In genomic region chr19:7897289-7897688, GRCh38 we compare ENCODE assay signal across 1 cellular context.
TF ChIP-seq lines count a peak whose summit lies in the region.

No MANE protein-coding gene starts in this region.

TF ChIP-seq in HepG2, 621 proteins besides CTCF, POLR2A, EP300 and RAD21 (continued from another document and continues in another):
- TF ChIP-seq, protein P1, sequence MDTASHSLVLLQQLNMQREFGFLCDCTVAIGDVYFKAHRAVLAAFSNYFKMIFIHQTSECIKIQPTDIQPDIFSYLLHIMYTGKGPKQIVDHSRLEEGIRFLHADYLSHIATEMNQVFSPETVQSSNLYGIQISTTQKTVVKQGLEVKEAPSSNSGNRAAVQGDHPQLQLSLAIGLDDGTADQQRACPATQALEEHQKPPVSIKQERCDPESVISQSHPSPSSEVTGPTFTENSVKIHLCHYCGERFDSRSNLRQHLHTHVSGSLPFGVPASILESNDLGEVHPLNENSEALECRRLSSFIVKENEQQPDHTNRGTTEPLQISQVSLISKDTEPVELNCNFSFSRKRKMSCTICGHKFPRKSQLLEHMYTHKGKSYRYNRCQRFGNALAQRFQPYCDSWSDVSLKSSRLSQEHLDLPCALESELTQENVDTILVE (CRISPR knock-in tag; IDR thresholded peaks at IDR 0.05): no peak
- TF ChIP-seq POGZ (CRISPR knock-in tag; IDR thresholded peaks at IDR 0.05) (0 out of 2 replicates have a peak, but pooled peaks have one; percentile 30), ISL2 (CRISPR knock-in tag; IDR thresholded peaks at IDR 0.05) (0 out of 2 replicates have a peak, but pooled peaks have one; percentile 31), TBL1XR1 (IDR thresholded peaks at IDR 0.05; ENCODE audit: borderline replicate concordance, low read length, partially characterized antibody) (peak; percentile 38), ZNF256 (CRISPR knock-in tag; conservative IDR thresholded peaks at IDR 0.05) (no peak), ZBTB37 (CRISPR knock-in tag; IDR thresholded peaks at IDR 0.05) (no peak), XBP1 (CRISPR knock-in tag; IDR thresholded peaks at IDR 0.05) (no peak), ZSCAN21 (CRISPR knock-in tag; IDR thresholded peaks at IDR 0.05; ENCODE audit: borderline replicate concordance) (no peak), EEA1 (CRISPR knock-in tag; IDR thresholded peaks at IDR 0.05; ENCODE audit: borderline replicate concordance) (no peak), ZNF460 (CRISPR knock-in tag; IDR thresholded peaks at IDR 0.05; ENCODE audit: borderline replicate concordance) (peak; percentile 82; the same call in 1 of the 2 replicates), HOXA5 (CRISPR knock-in tag; IDR thresholded peaks at IDR 0.05) (0 out of 2 replicates have a peak, but pooled peaks have one; percentile 61), ATF1 (CRISPR knock-in tag; IDR thresholded peaks at IDR 0.05) (no peak), CHCHD3 (CRISPR knock-in tag; IDR thresholded peaks at IDR 0.05) (no peak), ZNF703 (CRISPR knock-in tag; IDR thresholded peaks at IDR 0.05; ENCODE audit: borderline replicate concordance) (no peak), CCAR2 (optimal IDR thresholded peaks at IDR 0.05; ENCODE audit: low read depth, low read length) (no peak), ZNF780A (CRISPR knock-in tag; IDR thresholded peaks at IDR 0.05) (no peak), NR2C2 (CRISPR knock-in tag; IDR thresholded peaks at IDR 0.05; ENCODE audit: borderline replicate concordance) (peak; percentile 37; the same call in 1 of the 2 replicates), CREB1 (IDR thresholded peaks at IDR 0.05) (peak; percentile 14; the same call in 1 of the 2 replicates), CREB1 (CRISPR knock-in tag; IDR thresholded peaks at IDR 0.05) (no peak), ZNF101 (CRISPR knock-in tag; IDR thresholded peaks at IDR 0.05; ENCODE audit: borderline replicate concordance, low read depth) (no peak), YEATS4 (CRISPR knock-in tag; IDR thresholded peaks at IDR 0.05; ENCODE audit: borderline replicate concordance) (no peak), KMT2B (CRISPR knock-in tag; IDR thresholded peaks at IDR 0.05) (peak; percentile 31; the same call in 1 of the 2 replicates), ZNF235 (CRISPR knock-in tag; IDR thresholded peaks at IDR 0.05; ENCODE audit: borderline replicate concordance) (no peak), TIGD3 (CRISPR knock-in tag; IDR thresholded peaks at IDR 0.05; ENCODE audit: borderline replicate concordance) (no peak), TBX2 (CRISPR knock-in tag; IDR thresholded peaks at IDR 0.05; ENCODE audit: borderline replicate concordance) (peak; percentile 84; the same call in 1 of the 2 replicates), KLF16 (CRISPR knock-in tag; IDR thresholded peaks at IDR 0.05) (no peak), ZNF232 (CRISPR knock-in tag; IDR thresholded peaks at IDR 0.05; ENCODE audit: borderline replicate concordance) (no peak), ZNF816 (CRISPR knock-in tag; IDR thresholded peaks at IDR 0.05; ENCODE audit: borderline replicate concordance) (no peak), ZNF589 (CRISPR knock-in tag; conservative IDR thresholded peaks at IDR 0.05) (no peak), E2F5 (CRISPR knock-in tag; conservative IDR thresholded peaks at IDR 0.05) (no peak), ZFY (CRISPR knock-in tag; IDR thresholded peaks at IDR 0.05) (no peak), ZFP41 (CRISPR knock-in tag; IDR thresholded peaks at IDR 0.05; ENCODE audit: borderline replicate concordance) (no peak), NR2F6 (IDR thresholded peaks at IDR 0.05) (peak; percentile 47; the same call in 1 of the 2 replicates), NR2F6 (CRISPR knock-in tag; IDR thresholded peaks at IDR 0.05) (peak; percentile 64; the same call in 1 of the 2 replicates), BCL6 (CRISPR knock-in tag; IDR thresholded peaks at IDR 0.05) (no peak), ZSCAN30 (CRISPR knock-in tag; IDR thresholded peaks at IDR 0.05) (no peak), RCOR2 (CRISPR knock-in tag; IDR thresholded peaks at IDR 0.05) (peak; percentile 75), NCOA2 (CRISPR knock-in tag; IDR thresholded peaks at IDR 0.05) (peak; percentile 46), HOXD1 (CRISPR knock-in tag; IDR thresholded peaks at IDR 0.05) (no peak), MYNN (CRISPR knock-in tag; IDR thresholded peaks at IDR 0.05; ENCODE audit: low read depth) (no peak), FOXM1 (CRISPR knock-in tag; IDR thresholded peaks at IDR 0.05) (no peak), DNMT1 (CRISPR knock-in tag; IDR thresholded peaks at IDR 0.05) (0 out of 2 replicates have a peak, but pooled peaks have one; percentile 57), ZNF724P (CRISPR knock-in tag; IDR thresholded peaks at IDR 0.05; ENCODE audit: borderline replicate concordance) (no peak), HOXA9 (CRISPR knock-in tag; IDR thresholded peaks at IDR 0.05; ENCODE audit: borderline replicate concordance) (no peak), ZNF674 (CRISPR knock-in tag; IDR thresholded peaks at IDR 0.05; ENCODE audit: low read depth) (no peak)
- TF ChIP-seq, protein P2, sequence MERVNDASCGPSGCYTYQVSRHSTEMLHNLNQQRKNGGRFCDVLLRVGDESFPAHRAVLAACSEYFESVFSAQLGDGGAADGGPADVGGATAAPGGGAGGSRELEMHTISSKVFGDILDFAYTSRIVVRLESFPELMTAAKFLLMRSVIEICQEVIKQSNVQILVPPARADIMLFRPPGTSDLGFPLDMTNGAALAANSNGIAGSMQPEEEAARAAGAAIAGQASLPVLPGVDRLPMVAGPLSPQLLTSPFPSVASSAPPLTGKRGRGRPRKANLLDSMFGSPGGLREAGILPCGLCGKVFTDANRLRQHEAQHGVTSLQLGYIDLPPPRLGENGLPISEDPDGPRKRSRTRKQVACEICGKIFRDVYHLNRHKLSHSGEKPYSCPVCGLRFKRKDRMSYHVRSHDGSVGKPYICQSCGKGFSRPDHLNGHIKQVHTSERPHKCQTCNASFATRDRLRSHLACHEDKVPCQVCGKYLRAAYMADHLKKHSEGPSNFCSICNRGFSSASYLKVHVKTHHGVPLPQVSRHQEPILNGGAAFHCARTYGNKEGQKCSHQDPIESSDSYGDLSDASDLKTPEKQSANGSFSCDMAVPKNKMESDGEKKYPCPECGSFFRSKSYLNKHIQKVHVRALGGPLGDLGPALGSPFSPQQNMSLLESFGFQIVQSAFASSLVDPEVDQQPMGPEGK (CRISPR knock-in tag; IDR thresholded peaks at IDR 0.05): peak; percentile 93
- TF ChIP-seq, protein P3, sequence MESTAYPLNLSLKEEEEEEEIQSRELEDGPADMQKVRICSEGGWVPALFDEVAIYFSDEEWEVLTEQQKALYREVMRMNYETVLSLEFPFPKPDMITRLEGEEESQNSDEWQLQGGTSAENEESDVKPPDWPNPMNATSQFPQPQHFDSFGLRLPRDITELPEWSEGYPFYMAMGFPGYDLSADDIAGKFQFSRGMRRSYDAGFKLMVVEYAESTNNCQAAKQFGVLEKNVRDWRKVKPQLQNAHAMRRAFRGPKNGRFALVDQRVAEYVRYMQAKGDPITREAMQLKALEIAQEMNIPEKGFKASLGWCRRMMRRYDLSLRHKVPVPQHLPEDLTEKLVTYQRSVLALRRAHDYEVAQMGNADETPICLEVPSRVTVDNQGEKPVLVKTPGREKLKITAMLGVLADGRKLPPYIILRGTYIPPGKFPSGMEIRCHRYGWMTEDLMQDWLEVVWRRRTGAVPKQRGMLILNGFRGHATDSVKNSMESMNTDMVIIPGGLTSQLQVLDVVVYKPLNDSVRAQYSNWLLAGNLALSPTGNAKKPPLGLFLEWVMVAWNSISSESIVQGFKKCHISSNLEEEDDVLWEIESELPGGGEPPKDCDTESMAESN (CRISPR knock-in tag; conservative IDR thresholded peaks at IDR 0.05): peak; percentile 52; the same call in 1 of the 2 replicates
- TF ChIP-seq, protein P4, sequence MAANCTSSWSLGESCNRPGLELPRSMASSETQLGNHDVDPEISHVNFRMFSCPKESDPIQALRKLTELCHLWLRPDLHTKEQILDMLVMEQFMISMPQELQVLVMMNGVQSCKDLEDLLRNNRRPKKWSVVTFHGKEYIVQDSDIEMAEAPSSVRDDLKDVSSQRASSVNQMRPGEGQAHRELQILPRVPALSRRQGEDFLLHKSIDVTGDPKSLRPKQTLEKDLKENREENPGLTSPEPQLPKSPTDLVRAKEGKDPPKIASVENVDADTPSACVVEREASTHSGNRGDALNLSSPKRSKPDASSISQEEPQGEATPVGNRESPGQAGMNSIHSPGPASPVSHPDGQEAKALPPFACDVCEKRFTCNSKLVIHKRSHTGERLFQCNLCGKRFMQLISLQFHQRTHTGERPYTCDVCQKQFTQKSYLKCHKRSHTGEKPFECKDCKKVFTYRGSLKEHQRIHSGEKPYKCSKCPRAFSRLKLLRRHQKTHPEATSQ (CRISPR knock-in tag; IDR thresholded peaks at IDR 0.05; ENCODE audit: borderline replicate concordance): no peak
- TF ChIP-seq, protein P5, sequence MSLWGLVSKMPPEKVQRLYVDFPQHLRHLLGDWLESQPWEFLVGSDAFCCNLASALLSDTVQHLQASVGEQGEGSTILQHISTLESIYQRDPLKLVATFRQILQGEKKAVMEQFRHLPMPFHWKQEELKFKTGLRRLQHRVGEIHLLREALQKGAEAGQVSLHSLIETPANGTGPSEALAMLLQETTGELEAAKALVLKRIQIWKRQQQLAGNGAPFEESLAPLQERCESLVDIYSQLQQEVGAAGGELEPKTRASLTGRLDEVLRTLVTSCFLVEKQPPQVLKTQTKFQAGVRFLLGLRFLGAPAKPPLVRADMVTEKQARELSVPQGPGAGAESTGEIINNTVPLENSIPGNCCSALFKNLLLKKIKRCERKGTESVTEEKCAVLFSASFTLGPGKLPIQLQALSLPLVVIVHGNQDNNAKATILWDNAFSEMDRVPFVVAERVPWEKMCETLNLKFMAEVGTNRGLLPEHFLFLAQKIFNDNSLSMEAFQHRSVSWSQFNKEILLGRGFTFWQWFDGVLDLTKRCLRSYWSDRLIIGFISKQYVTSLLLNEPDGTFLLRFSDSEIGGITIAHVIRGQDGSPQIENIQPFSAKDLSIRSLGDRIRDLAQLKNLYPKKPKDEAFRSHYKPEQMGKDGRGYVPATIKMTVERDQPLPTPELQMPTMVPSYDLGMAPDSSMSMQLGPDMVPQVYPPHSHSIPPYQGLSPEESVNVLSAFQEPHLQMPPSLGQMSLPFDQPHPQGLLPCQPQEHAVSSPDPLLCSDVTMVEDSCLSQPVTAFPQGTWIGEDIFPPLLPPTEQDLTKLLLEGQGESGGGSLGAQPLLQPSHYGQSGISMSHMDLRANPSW (CRISPR knock-in tag; IDR thresholded peaks at IDR 0.05; ENCODE audit: borderline replicate concordance): 0 out of 2 replicates have a peak, but pooled peaks have one; percentile 49
- TF ChIP-seq, protein P6, sequence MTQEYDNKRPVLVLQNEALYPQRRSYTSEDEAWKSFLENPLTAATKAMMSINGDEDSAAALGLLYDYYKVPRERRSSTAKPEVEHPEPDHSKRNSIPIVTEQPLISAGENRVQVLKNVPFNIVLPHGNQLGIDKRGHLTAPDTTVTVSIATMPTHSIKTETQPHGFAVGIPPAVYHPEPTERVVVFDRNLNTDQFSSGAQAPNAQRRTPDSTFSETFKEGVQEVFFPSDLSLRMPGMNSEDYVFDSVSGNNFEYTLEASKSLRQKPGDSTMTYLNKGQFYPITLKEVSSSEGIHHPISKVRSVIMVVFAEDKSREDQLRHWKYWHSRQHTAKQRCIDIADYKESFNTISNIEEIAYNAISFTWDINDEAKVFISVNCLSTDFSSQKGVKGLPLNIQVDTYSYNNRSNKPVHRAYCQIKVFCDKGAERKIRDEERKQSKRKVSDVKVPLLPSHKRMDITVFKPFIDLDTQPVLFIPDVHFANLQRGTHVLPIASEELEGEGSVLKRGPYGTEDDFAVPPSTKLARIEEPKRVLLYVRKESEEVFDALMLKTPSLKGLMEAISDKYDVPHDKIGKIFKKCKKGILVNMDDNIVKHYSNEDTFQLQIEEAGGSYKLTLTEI (CRISPR knock-in tag; conservative IDR thresholded peaks at IDR 0.05): no peak
- TF ChIP-seq, protein P7, sequence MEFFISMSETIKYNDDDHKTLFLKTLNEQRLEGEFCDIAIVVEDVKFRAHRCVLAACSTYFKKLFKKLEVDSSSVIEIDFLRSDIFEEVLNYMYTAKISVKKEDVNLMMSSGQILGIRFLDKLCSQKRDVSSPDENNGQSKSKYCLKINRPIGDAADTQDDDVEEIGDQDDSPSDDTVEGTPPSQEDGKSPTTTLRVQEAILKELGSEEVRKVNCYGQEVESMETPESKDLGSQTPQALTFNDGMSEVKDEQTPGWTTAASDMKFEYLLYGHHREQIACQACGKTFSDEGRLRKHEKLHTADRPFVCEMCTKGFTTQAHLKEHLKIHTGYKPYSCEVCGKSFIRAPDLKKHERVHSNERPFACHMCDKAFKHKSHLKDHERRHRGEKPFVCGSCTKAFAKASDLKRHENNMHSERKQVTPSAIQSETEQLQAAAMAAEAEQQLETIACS (CRISPR knock-in tag; IDR thresholded peaks at IDR 0.05): no peak
- TF ChIP-seq, protein P8, sequence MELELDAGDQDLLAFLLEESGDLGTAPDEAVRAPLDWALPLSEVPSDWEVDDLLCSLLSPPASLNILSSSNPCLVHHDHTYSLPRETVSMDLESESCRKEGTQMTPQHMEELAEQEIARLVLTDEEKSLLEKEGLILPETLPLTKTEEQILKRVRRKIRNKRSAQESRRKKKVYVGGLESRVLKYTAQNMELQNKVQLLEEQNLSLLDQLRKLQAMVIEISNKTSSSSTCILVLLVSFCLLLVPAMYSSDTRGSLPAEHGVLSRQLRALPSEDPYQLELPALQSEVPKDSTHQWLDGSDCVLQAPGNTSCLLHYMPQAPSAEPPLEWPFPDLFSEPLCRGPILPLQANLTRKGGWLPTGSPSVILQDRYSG (CRISPR knock-in tag; IDR thresholded peaks at IDR 0.05): no peak
